8 cellular contexts compared by ENCODE assay signal in the genomic region with DNA sequence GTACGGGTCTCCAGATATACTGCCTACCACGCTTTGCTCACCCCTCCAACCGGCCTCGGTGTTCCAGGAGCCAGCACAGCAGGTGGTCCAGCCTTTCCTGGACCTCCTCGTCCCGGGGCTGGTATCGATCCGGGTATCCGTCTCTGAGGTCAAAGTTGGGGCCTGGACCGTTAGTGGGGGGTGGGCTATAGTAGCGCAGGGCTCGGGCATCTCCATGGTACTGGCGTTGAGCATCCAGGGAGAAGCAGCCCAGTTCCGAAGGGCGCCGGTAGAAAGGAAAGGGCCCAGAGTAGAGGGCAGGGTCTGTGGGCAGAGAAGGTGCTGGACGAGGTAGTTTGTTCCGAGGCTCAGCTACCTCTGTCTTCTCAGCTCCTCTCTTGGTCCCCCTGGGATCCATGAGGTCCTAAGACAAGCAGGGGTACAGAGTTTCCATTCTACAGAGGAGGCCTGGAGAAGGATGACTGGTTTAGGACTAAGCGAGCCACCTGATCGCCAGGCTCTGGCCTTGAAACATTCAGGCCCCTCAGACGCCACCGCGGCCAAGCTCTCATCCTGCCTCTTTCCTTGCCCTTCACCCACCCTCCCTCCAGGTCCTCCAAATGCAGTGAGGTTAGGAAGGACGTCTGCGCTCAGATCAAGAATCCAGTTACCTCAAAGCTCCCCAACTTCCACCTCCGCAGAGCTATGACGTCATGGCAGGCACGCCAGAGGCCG. TPM values are rescaled to one million over a fixed set of nuclear protein-coding genes. Genes with fewer than 3 reads are reported as not detected.
DNase-seq lines count a peak whose midpoint lies in the region; ATAC-seq and TF ChIP-seq lines count a peak whose summit lies in the region.

No MANE protein-coding gene starts in this region.

- H3K27ac ChIP-seq in adrenal gland (peak overlapping the region; percentile 95 to 99 (median 99)), suprapubic skin (peak overlapping the region; percentile 93)

- H3K27me3 ChIP-seq in adrenal gland (no peaks in the 10 kb centered on the region), kidney epithelial cell (ENCODE audit: control insufficient read depth, insufficient read depth, low read length) (no peaks in the 10 kb centered on the region), suprapubic skin (no peaks in the 10 kb centered on the region)

- WGBS in adrenal gland, 4 donors = 20 to 31% (median 21%) methylated on average over 21 to 29 of the region's 29 CpGs
- 32% methylated on average over 28 of the region's 29 CpGs for WGBS in suprapubic skin

- intact Hi-C loops in Right ventricle myocardium inferior (cut with DNase I) (loop anchor here (10.0 kb wide), 1 partner anchor 1003 kb away; no protein-coding TSS in a partner anchor), Right ventricle myocardium superior (cut with DNase I) (no loop called here), adrenal gland (cut with DNase I) (no loop called here)

- peaks cover 20 to 40% of the 10 kb centered on the region in 2 donors for H3K4me1 ChIP-seq in adrenal gland (replicated peaks in 1 of 2)
- H3K4me1 ChIP-seq in suprapubic skin = peaks cover 32% of the 10 kb centered on the region

- DNase-seq in Right ventricle myocardium inferior (ENCODE audit: missing footprints) (peak; percentile 49), Right ventricle myocardium superior (no peak), adrenal gland (peak in 2 of 7 donors; percentile 41 to 46), kidney epithelial cell (ENCODE audit: low read depth) (no peak), suprapubic skin (ENCODE audit: low spot score in 2 of 2) (peak in 1 of 2 donors; percentile 71), AG20443 (ENCODE audit: low spot score) (no peak), NCI-H82 treated with DMSO at 0.1 percent for 48 hours (lab: John Stamatoyannopoulos, UW; ENCODE audit: unreplicated experiment) (no peak)

- no peaks in the 10 kb centered on the region for H3K9me3 ChIP-seq in adrenal gland (replicated peaks in 1 of 3)
- H3K9me3 ChIP-seq in suprapubic skin = no peaks in the 10 kb centered on the region

- peak in 1 of 6 experiments; percentile 14 for TF ChIP-seq CTCF in adrenal gland (IDR thresholded peaks at IDR 0.05)
- no peak for TF ChIP-seq CTCF in kidney epithelial cell (IDR thresholded peaks at IDR 0.05; ENCODE audit: insufficient read depth, low read length, poor library complexity, severe bottlenecking)
- no peak for TF ChIP-seq CTCF in suprapubic skin (IDR thresholded peaks at IDR 0.05)

- ATAC-seq in Right ventricle myocardium inferior = peak; percentile 1
- ATAC-seq in Right ventricle myocardium superior (ENCODE audit: poor library complexity) = no peak
- no peak for ATAC-seq in HG03520 (IDR thresholded peaks at IDR 0.05; ENCODE audit: unreplicated experiment)

- H3K36me3 ChIP-seq in adrenal gland (replicated peaks in 1 of 2) (peaks cover 0 to 40% of the 10 kb centered on the region in 2 donors), kidney epithelial cell (ENCODE audit: control insufficient read depth, insufficient read depth, low read length) (peaks cover 4% of the 10 kb centered on the region), suprapubic skin (peaks cover 47% of the 10 kb centered on the region)

- TF ChIP-seq POLR2A in adrenal gland (IDR thresholded peaks at IDR 0.05) (no peak), suprapubic skin (IDR thresholded peaks at IDR 0.05) (no peak)

- H3K4me3 ChIP-seq in adrenal gland (peak overlapping the region in 2 of 4 donors; percentile 40 to 82), kidney epithelial cell (ENCODE audit: low read depth, low read length) (peak overlapping the region; percentile 89), suprapubic skin (peak overlapping the region; percentile 77)

- TF ChIP-seq EP300 in suprapubic skin (IDR thresholded peaks at IDR 0.05) = no peak

RNA-seq across cellular contexts. Expression of a gene that starts 0.5 kb away (rescaled TPM):
- total RNA-seq in Right ventricle myocardium inferior = 9.8 TPM
- total RNA-seq in Right ventricle myocardium superior = 7.5 TPM
- 10 to 100 TPM; 19.9 to 57.1 (median 45.0) TPM for total RNA-seq in adrenal gland
- 100 to 1,000 TPM in 1 of 3 donors, 10 to 100 TPM in 2; 38.7 to 102 (median 83.7) TPM for polyA plus RNA-seq in adrenal gland
- 28.1 and 30.6 TPM in 2 replicates for total RNA-seq in kidney epithelial cell
- total RNA-seq in suprapubic skin = 10 to 100 TPM; 13.1 to 25.3 (median 16.4) TPM

RNA-seq across cellular contexts. Expression of a gene that starts 10.4 kb away (rescaled TPM):
- 92.1 TPM for total RNA-seq in Right ventricle myocardium inferior
- 61.5 TPM for total RNA-seq in Right ventricle myocardium superior
- 1,000 to 10,000 TPM in 5 of 8 donors, 100 to 1,000 TPM in 3; 547 to 2,285 (median 1,263) TPM for total RNA-seq in adrenal gland
- polyA plus RNA-seq in adrenal gland = 1,000 to 10,000 TPM in 1 of 3 donors, 100 to 1,000 TPM in 2; 212 to 1,408 (median 665) TPM
- total RNA-seq in kidney epithelial cell = 1.8 and 3.2 TPM in 2 replicates
- total RNA-seq in suprapubic skin = 10 to 100 TPM in 1 of 4 donors, 1 to 10 TPM in 3; 4.0 to 10.2 (median 5.3) TPM

RNA-seq across cellular contexts. Expression of a gene that starts 12.5 kb away (rescaled TPM):
- total RNA-seq in Right ventricle myocardium inferior (30.7 TPM), Right ventricle myocardium superior (33.6 TPM), adrenal gland (100 to 1,000 TPM in 4 of 8 donors, 10 to 100 TPM in 4; 43.2 to 231 (median 90.7) TPM), kidney epithelial cell (43.3 and 49.1 TPM in 2 replicates), suprapubic skin (10 to 100 TPM; 31.3 to 60.4 (median 49.3) TPM)
- 100 to 1,000 TPM in 2 of 3 donors, 10 to 100 TPM in 1; 38.8 to 330 (median 243) TPM for polyA plus RNA-seq in adrenal gland

RNA-seq across cellular contexts. Expression of a gene that starts 12.7 kb away (rescaled TPM):
- total RNA-seq in Right ventricle myocardium inferior (41.9 TPM), Right ventricle myocardium superior (39.6 TPM), adrenal gland (100 to 1,000 TPM in 3 of 8 donors, 10 to 100 TPM in 5; 64.4 to 107 (median 85.1) TPM), kidney epithelial cell (123 and 140 TPM in 2 replicates), suprapubic skin (10 to 100 TPM; 56.7 to 72.1 (median 65.8) TPM)
- polyA plus RNA-seq in adrenal gland = 100 to 1,000 TPM in 2 of 3 donors, 10 to 100 TPM in 1; 89.9 to 117 (median 106) TPM

RNA-seq across cellular contexts. Expression of a gene that starts 25.5 kb away (rescaled TPM):
- 8.8 TPM for total RNA-seq in Right ventricle myocardium inferior
- 5.5 TPM for total RNA-seq in Right ventricle myocardium superior
- total RNA-seq in adrenal gland = 100 to 1,000 TPM in 2 of 8 donors, 10 to 100 TPM in 6; 13.1 to 166 (median 28.2) TPM
- 10 to 100 TPM; 10.2 to 76.4 (median 60.6) TPM for polyA plus RNA-seq in adrenal gland
- 1.9 and 13.8 TPM in 2 replicates for total RNA-seq in kidney epithelial cell
- 1 to 10 TPM; 3.7 to 6.8 (median 5.1) TPM for total RNA-seq in suprapubic skin
